Comparison of ENCODE assay signal across 17 cellular contexts in the genomic region with DNA sequence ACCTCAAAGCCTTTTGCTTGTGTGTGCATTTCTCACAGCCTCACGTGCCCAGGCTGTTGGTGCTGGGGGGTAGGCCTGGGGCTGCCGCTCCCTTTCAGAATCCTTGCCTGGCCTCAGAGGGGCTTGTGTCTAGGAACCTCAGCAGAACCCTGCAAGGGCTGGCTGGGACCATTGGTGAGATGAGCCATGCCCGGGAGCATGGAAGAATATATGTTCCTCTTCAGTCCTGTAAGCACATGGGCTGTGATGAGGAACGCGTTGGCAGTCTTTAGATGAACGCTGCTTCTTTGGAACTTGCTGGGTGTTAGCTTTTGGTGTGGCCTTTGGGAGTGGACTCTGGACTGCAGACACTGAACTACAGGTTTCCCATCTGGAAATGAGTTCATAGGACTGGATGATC. TPM values are rescaled to one million over a fixed set of nuclear protein-coding genes. Genes with fewer than 3 reads are reported as not detected.
DNase-seq lines count a peak whose midpoint lies in the region; ATAC-seq, FAIRE-seq and TF ChIP-seq lines count a peak whose summit lies in the region.
"Had no signal": no experiment of that assay in that cellular context is flagged by ENCODE, and none has a peak within 500 bp of the region (broad histone marks: within the 10 kb centered on the region; RNA-seq: fewer than 3 reads in every experiment).

No MANE protein-coding gene starts in this region.

- no peak for TF ChIP-seq RAD21 in A549 (conservative IDR thresholded peaks at IDR 0.05 in 1 of 2, IDR thresholded peaks at IDR 0.05 in 1 of 2)

- H3K27ac Mint-ChIP-seq in T-helper 17 cell = peak overlapping the region; percentile 37

- no peak for TF ChIP-seq EP300 in A549 (IDR thresholded peaks at IDR 0.05)

- no peaks in the 10 kb centered on the region for H3K27me3 Mint-ChIP-seq in T-helper 17 cell

- H3K4me1 Mint-ChIP-seq in T-helper 17 cell = peaks cover 41% of the 10 kb centered on the region

- POLR2A ChIA-PET in A549 (lab: Yijun Ruan, JAX) = no interaction called here

- CTCF ChIA-PET in A549 (lab: Yijun Ruan, JAX) = no interaction called here

- peak overlapping the region; percentile 7 for H3K4me3 Mint-ChIP-seq in T-helper 17 cell

- ATAC-seq in A549 = peak; percentile 17 to 59; a peak in 5 of 6 replicates
- ATAC-seq in T-helper 17 cell = no peak
- ATAC-seq in mucosa of descending colon = peak; percentile 93

- H3K4me2 ChIP-seq in A549 = peak overlapping the region; percentile 87

- FAIRE-seq in A549 (lab: Jason Lieb, UNC) = no peak
- FAIRE-seq: colon had no signal

- DNase-seq in A549 (ENCODE audit: low read depth in 1 of 2, low spot score in 1 of 2) = peak in 1 of 2 experiments; percentile 62
- peak; percentile 23 for DNase-seq in GM06990 (ENCODE audit: extremely low read depth, insufficient read length)
- no peak for DNase-seq in T-helper 17 cell
- peak in 2 of 3 donors; percentile 47 to 62 for DNase-seq in mucosa of descending colon
- DNase-seq in NOMO-1 treated with DMSO at 0.1 percent for 48 hours (lab: John Stamatoyannopoulos, UW; ENCODE audit: unreplicated experiment) = no peak
- DNase-seq in lower leg skin (ENCODE audit: low spot score in 2 of 2) = no peak
- no peak for DNase-seq in breast epithelium (ENCODE audit: low spot score in 2 of 2)
- no peak for DNase-seq in islet precursor cell
- DNase-seq: BE2C; HCEC 1CT; mesenchymal stem cell; MV-4-11; NCI-H226; stimulated activated CD4-positive, alpha-beta T cell treated with anti-CD3 and anti-CD28 coated beads, Interleukin-4, amount 100 ng/mL, for 1 hour had no signal

- peak overlapping the region; percentile 83 to 92 for H3K27ac ChIP-seq in A549
- H3K27ac ChIP-seq in breast epithelium = no peak overlapping the region

- H3K36me3 Mint-ChIP-seq in T-helper 17 cell (ENCODE audit: low read depth) = peaks cover 6% of the 10 kb centered on the region

- TF ChIP-seq POLR2A in A549 (IDR thresholded peaks at IDR 0.05; ENCODE audit: low read length) (no peak), lower leg skin (IDR thresholded peaks at IDR 0.05) (no peak), breast epithelium (IDR thresholded peaks at IDR 0.05) (no peak)

- H3K9me3 ChIP-seq in A549 (no peaks in the 10 kb centered on the region), T-helper 17 cell (ENCODE audit: control insufficient read depth, low read length, poor library complexity, severe bottlenecking) (no peaks in the 10 kb centered on the region), mucosa of descending colon (no peaks in the 10 kb centered on the region), breast epithelium (no peaks in the 10 kb centered on the region)
- H3K9me3 ChIP-seq: BE2C, esophagus muscularis mucosa, Peyer's patch had no signal

- intact Hi-C loops in mucosa of descending colon (cut with DNase I, micrococcal nuclease) = no loop called here
- intact Hi-C loops in lower leg skin (cut with DNase I; ENCODE audit: low total_unique reads) = no loop called here
- intact Hi-C loops in breast epithelium (cut with DNase I; ENCODE audit: low total_unique reads) = no loop called here

- peaks cover 43% of the 10 kb centered on the region for H3K4me1 ChIP-seq in A549
- H3K4me1 ChIP-seq in mucosa of descending colon (ENCODE audit: low read depth) = peaks cover 35% of the 10 kb centered on the region
- no peaks in the 10 kb centered on the region for H3K4me1 ChIP-seq in breast epithelium

- TF ChIP-seq CTCF in A549 (IDR thresholded peaks at IDR 0.05) (no peak), GM06990 (IDR thresholded peaks at IDR 0.05; ENCODE audit: insufficient read depth, low read length, poor library complexity, severe bottlenecking) (no peak), mucosa of descending colon (IDR thresholded peaks at IDR 0.05) (no peak), lower leg skin (IDR thresholded peaks at IDR 0.05) (no peak), breast epithelium (IDR thresholded peaks at IDR 0.05) (no peak)

- H3K27me3 ChIP-seq in GM06990 (replicated peaks; ENCODE audit: control insufficient read depth, insufficient read depth, low read length) (no peaks in the 10 kb centered on the region), breast epithelium (no peaks in the 10 kb centered on the region)
- H3K27me3 ChIP-seq: BE2C, esophagus muscularis mucosa, Peyer's patch had no signal

- peaks cover 11% of the 10 kb centered on the region for H3K36me3 ChIP-seq in GM06990 (ENCODE audit: control insufficient read depth, insufficient read depth, low read length)
- no peaks in the 10 kb centered on the region for H3K36me3 ChIP-seq in mucosa of descending colon (ENCODE audit: low read depth)
- no peaks in the 10 kb centered on the region for H3K36me3 ChIP-seq in breast epithelium
- H3K36me3 ChIP-seq: BE2C had no signal

- H3K4me3 ChIP-seq in A549 = no peak overlapping the region
- no peak overlapping the region for H3K4me3 ChIP-seq in GM06990 (replicated peaks; ENCODE audit: low read depth, low read length)
- no peak overlapping the region for H3K4me3 ChIP-seq in mucosa of descending colon
- no peak overlapping the region for H3K4me3 ChIP-seq in lower leg skin (ENCODE audit: low read depth, poor library complexity, severe bottlenecking)
- no peak overlapping the region for H3K4me3 ChIP-seq in breast epithelium
- H3K4me3 ChIP-seq: esophagus muscularis mucosa, Peyer's patch had no signal

- 33% methylated on average over 6 of the region's 6 CpGs for WGBS in A549 (ENCODE audit: missing lambda C conversion rate)
- 71 to 80% methylated on average over 6 of the region's 6 CpGs for WGBS in lower leg skin, 2 donors

TF ChIP-seq in A549, 52 proteins besides CTCF, POLR2A, EP300 and RAD21:
- TF ChIP-seq MAFK (IDR thresholded peaks at IDR 0.05; ENCODE audit: partially characterized antibody) = peak; percentile 2
- 0 out of 2 replicates have a peak, but pooled peaks have one; percentile 21 for TF ChIP-seq ZNF302 (CRISPR knock-in tag; IDR thresholded peaks at IDR 0.05)
- no peak for TF ChIP-seq BHLHE40 (IDR thresholded peaks at IDR 0.05; ENCODE audit: low read depth, low read length)
- no peak for TF ChIP-seq FOXS1 (CRISPR knock-in tag; IDR thresholded peaks at IDR 0.05)
- TF ChIP-seq, protein P1, sequence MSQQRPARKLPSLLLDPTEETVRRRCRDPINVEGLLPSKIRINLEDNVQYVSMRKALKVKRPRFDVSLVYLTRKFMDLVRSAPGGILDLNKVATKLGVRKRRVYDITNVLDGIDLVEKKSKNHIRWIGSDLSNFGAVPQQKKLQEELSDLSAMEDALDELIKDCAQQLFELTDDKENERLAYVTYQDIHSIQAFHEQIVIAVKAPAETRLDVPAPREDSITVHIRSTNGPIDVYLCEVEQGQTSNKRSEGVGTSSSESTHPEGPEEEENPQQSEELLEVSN (IDR thresholded peaks at IDR 0.05; ENCODE audit: borderline replicate concordance, low read depth) = 0 out of 2 replicates have a peak, but pooled peaks have one; percentile 21
- TF ChIP-seq, protein P2, sequence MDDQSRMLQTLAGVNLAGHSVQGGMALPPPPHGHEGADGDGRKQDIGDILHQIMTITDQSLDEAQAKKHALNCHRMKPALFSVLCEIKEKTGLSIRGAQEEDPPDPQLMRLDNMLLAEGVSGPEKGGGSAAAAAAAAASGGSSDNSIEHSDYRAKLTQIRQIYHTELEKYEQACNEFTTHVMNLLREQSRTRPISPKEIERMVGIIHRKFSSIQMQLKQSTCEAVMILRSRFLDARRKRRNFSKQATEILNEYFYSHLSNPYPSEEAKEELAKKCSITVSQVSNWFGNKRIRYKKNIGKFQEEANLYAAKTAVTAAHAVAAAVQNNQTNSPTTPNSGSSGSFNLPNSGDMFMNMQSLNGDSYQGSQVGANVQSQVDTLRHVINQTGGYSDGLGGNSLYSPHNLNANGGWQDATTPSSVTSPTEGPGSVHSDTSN (IDR thresholded peaks at IDR 0.05) = no peak
- TF ChIP-seq, protein P3, sequence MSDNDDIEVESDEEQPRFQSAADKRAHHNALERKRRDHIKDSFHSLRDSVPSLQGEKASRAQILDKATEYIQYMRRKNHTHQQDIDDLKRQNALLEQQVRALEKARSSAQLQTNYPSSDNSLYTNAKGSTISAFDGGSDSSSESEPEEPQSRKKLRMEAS (IDR thresholded peaks at IDR 0.05) = peak; percentile 67
- TF ChIP-seq FOSL2 (IDR thresholded peaks at IDR 0.05) = no peak
- TF ChIP-seq FOSL2 (CRISPR knock-in tag; IDR thresholded peaks at IDR 0.05) = no peak
- no peak for TF ChIP-seq HOXA7 (CRISPR knock-in tag; IDR thresholded peaks at IDR 0.05)
- TF ChIP-seq MYC (IDR thresholded peaks at IDR 0.05; ENCODE audit: borderline replicate concordance, low read length) = peak; percentile 56; the same call in 1 of the 2 replicates
- TF ChIP-seq HOXB13 (CRISPR knock-in tag; IDR thresholded peaks at IDR 0.05; ENCODE audit: low read depth) = peak; percentile 55; the same call in 1 of the 2 replicates
- TF ChIP-seq TFCP2L1 (CRISPR knock-in tag; IDR thresholded peaks at IDR 0.05) = no peak
- TF ChIP-seq, protein P4, sequence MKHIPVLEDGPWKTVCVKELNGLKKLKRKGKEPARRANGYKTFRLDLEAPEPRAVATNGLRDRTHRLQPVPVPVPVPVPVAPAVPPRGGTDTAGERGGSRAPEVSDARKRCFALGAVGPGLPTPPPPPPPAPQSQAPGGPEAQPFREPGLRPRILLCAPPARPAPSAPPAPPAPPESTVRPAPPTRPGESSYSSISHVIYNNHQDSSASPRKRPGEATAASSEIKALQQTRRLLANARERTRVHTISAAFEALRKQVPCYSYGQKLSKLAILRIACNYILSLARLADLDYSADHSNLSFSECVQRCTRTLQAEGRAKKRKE (CRISPR knock-in tag; IDR thresholded peaks at IDR 0.05; ENCODE audit: low read depth) = 0 out of 2 replicates have a peak, but pooled peaks have one; percentile 51
- no peak for TF ChIP-seq RARB (CRISPR knock-in tag; IDR thresholded peaks at IDR 0.05)

RNA-seq across cellular contexts. Expression of a gene that starts 32.0 kb away (rescaled TPM):
- polyA plus RNA-seq in A549 (2011; rRNA removed) (0.26 and 0.28 TPM in 2 replicates), A549 (2017; fragmentation: RNase III; extraction: RNeasy Plus Mini Kit Qiagen cat#74134 plus additional on column Dnase treatment) (0.07 to 0.22 TPM (median 0.15 TPM) in 3 replicates)
- polyA plus RNA-seq in A549 (2012; cell fraction: cytosol; rRNA removed) = 0.07 and 0.19 TPM in 2 replicates
- polyA plus RNA-seq in A549 (2012; cell fraction: nucleus; rRNA removed) = 0.23 and 0.32 TPM in 2 replicates
- 0.15 and 0.54 TPM in 2 replicates for polyA minus RNA-seq in A549 (2011; rRNA and poly(A)+ RNA removed)
- total RNA-seq in T-helper 17 cell (not detected), mucosa of descending colon (under 1 TPM in 1 of 3 donors, not detected in 2; 0.12 TPM), lower leg skin (1 to 10 TPM in 3 of 4 donors, under 1 TPM in 1; 0.32 to 1.4 (median 1.1) TPM), breast epithelium (under 1 TPM in 1 of 3 donors, not detected in 2; 0.29 TPM)
- total RNA-seq: esophagus muscularis mucosa, Peyer's patch had no signal

Comparison
In these comparisons a context has a peak if more than half of its experiments do, and no peak if none do; other contexts are left out.
1. DNase-seq: peak in GM06990 (single experiment) and mucosa of descending colon (2 of 3); none in T-helper 17 cell (0 of 3), NOMO-1 treated with DMSO at 0.1 percent for 48 hours (single experiment), lower leg skin (0 of 2), breast epithelium (0 of 2) and islet precursor cell (single experiment).
2. H3K27ac ChIP-seq: peak in A549 (2 of 2); none in breast epithelium (0 of 2).